In genomic region chr3:182315313-182315712, GRCh38 we compare ENCODE assay signal across 19 cellular contexts.
DNase-seq lines count a peak whose midpoint lies in the region; ATAC-seq lines count a peak whose summit lies in the region.
"Had no signal": no experiment of that assay in that cellular context is flagged by ENCODE, and none has a peak within 500 bp of the region (broad histone marks: within the 10 kb centered on the region; RNA-seq: fewer than 3 reads in every experiment).

No MANE protein-coding gene starts in this region.

- H3K14ac ChIP-seq in neuronal stem cell (ENCODE audit: low read length), result no peak overlapping the region

- peak overlapping the region; percentile 2 for H3K18ac ChIP-seq in neuronal stem cell (ENCODE audit: low read length)

- peak overlapping the region; percentile 47; the same call in 1 of the 2 replicates for H3K27ac ChIP-seq in Karpas-422 (ENCODE audit: low read length)
- H3K27ac ChIP-seq in neuronal stem cell (replicated peaks; ENCODE audit: low read length), result no peak overlapping the region
- H3K27ac ChIP-seq in naive thymus-derived CD4-positive, alpha-beta T cell (ENCODE audit: low read depth, low read length), result no peak overlapping the region

- H3K9me3 Mint-ChIP-seq in naive thymus-derived CD4-positive, alpha-beta T cell, result peaks cover 4 to 45% (median 25%) of the 10 kb centered on the region in 11 donors

- H2BK12ac ChIP-seq in neuronal stem cell (ENCODE audit: low read length), result no peak overlapping the region

- H3K27ac Mint-ChIP-seq in naive thymus-derived CD4-positive, alpha-beta T cell, result no peak overlapping the region
- H3K27ac Mint-ChIP-seq: CD4-positive, CD25-positive, alpha-beta regulatory T cell; CD8-positive, alpha-beta memory T cell; GM23338; IgD-negative memory B cell had no signal

- peak overlapping the region; percentile 18 for H3K23ac ChIP-seq in neuronal stem cell (ENCODE audit: low read depth, low read length, poor library complexity)

- intact Hi-C loops in naive thymus-derived CD4-positive, alpha-beta T cell (cut with micrococcal nuclease), result no loop called here

- H4K8ac ChIP-seq in neuronal stem cell (ENCODE audit: low read depth, low read length), result no peak overlapping the region

- no peaks in the 10 kb centered on the region for H3K79me2 ChIP-seq in Karpas-422 (ENCODE audit: low read length)

- H3K4me2 ChIP-seq in Karpas-422 (ENCODE audit: low read depth, low read length, poor library complexity, severe bottlenecking), result no peak overlapping the region
- H3K4me2 ChIP-seq in neuronal stem cell (ENCODE audit: insufficient read depth, low read length, poor library complexity, severe bottlenecking), result no peak overlapping the region
- H3K4me2 ChIP-seq: GM23338 had no signal

- H2AFZ ChIP-seq in Karpas-422 (ENCODE audit: low read length) (no peak overlapping the region), neuronal stem cell (ENCODE audit: low read length) (peak overlapping the region; percentile 12)
- H2AFZ ChIP-seq: GM23338 had no signal

- H3K9ac ChIP-seq in Karpas-422 (ENCODE audit: low read length) (no peak overlapping the region), neuronal stem cell (ENCODE audit: low read depth, low read length, poor library complexity) (no peak overlapping the region)

- H3K4me1 ChIP-seq in Karpas-422 (ENCODE audit: low read length) (peaks cover 23% of the 10 kb centered on the region), neuronal stem cell (ENCODE audit: control insufficient read depth in 2 of 2, insufficient read depth in 1 of 2, low read depth in 1 of 2, low read length in 2 of 2) (no peaks in the 10 kb centered on the region)
- H3K4me1 ChIP-seq in naive thymus-derived CD4-positive, alpha-beta T cell (ENCODE audit: control insufficient read depth in 2 of 2, insufficient read depth in 2 of 2, low read length in 2 of 2), result no peaks in the 10 kb centered on the region
- H3K4me1 ChIP-seq: BE2C had no signal

- H2BK15ac ChIP-seq in neuronal stem cell (ENCODE audit: low read length), result no peak overlapping the region

- no peak for ATAC-seq in naive thymus-derived CD4-positive, alpha-beta T cell
- ATAC-seq: GM23338, HepG2 had no signal

- peaks cover 14% of the 10 kb centered on the region for H3K9me3 ChIP-seq in Karpas-422 (ENCODE audit: low read length)
- H3K9me3 ChIP-seq in neuronal stem cell (replicated peaks in 1 of 2; ENCODE audit: control insufficient read depth in 2 of 2, insufficient read depth in 1 of 2, low read depth in 1 of 2, low read length in 2 of 2), result peaks cover 4 to 41% of the 10 kb centered on the region in 2 donors
- no peaks in the 10 kb centered on the region for H3K9me3 ChIP-seq in naive thymus-derived CD4-positive, alpha-beta T cell (ENCODE audit: control insufficient read depth in 2 of 3, low read length in 3 of 3)
- H3K9me3 ChIP-seq: BE2C had no signal

- no peak for DNase-seq in Karpas-422
- DNase-seq in islet precursor cell, result peak; percentile 58
- DNase-seq in neuronal stem cell (ENCODE audit: low spot score), result no peak
- DNase-seq in NCI-H2107 treated with DMSO at 0.1 percent for 48 hours (lab: John Stamatoyannopoulos, UW; ENCODE audit: unreplicated experiment), result no peak
- no peak for DNase-seq in stimulated activated CD4-positive, alpha-beta T cell treated with anti-CD3 and anti-CD28 coated beads, Interleukin-4, amount 100 ng/mL, for 24 hours
- no peak for DNase-seq in naive thymus-derived CD4-positive, alpha-beta T cell
- DNase-seq: ACHN; BE2C; C1 segment of cervical spinal cord; CD4-positive, CD25-positive, alpha-beta regulatory T cell; CD8-positive, alpha-beta memory T cell; COR-L47; DMS 273 treated with DMSO at 0.1 percent for 48 hours; DMS53; DND-41; HCEC 1CT had no signal

- no CpG with 5 or more reads among the region's 5 CpGs for WGBS in neuronal stem cell (ENCODE audit: extremely low coverage in 2 of 2, insufficient read length in 2 of 2, insufficient replicate concordance in 1 of 2), 2 donors

- no peak overlapping the region for H3K4ac ChIP-seq in neuronal stem cell (ENCODE audit: low read length)

- H3K9me2 ChIP-seq in Karpas-422 (replicated peaks; ENCODE audit: insufficient read depth, low read length), result no peaks in the 10 kb centered on the region

- no peak overlapping the region for H2BK120ac ChIP-seq in neuronal stem cell (ENCODE audit: low read depth, low read length)

- CTCF ChIA-PET in naive thymus-derived CD4-positive, alpha-beta T cell (lab: Charles Lee), result no interaction called here

- H3K36me3 Mint-ChIP-seq in naive thymus-derived CD4-positive, alpha-beta T cell, result peaks cover 0 to 4% (median 0%) of the 10 kb centered on the region in 5 donors
- H3K36me3 Mint-ChIP-seq: CD4-positive, CD25-positive, alpha-beta regulatory T cell; CD8-positive, alpha-beta memory T cell; IgD-negative memory B cell had no signal

- no peaks in the 10 kb centered on the region for H3K79me1 ChIP-seq in neuronal stem cell (ENCODE audit: low read depth, low read length)

- POLR2A ChIA-PET in naive thymus-derived CD4-positive, alpha-beta T cell (lab: Charles Lee), result no interaction called here

- H3K27me3 ChIP-seq in Karpas-422 (ENCODE audit: low read length) (no peaks in the 10 kb centered on the region), neuronal stem cell (ENCODE audit: control insufficient read depth in 3 of 3, insufficient read depth in 3 of 3, low read depth in 1 of 3, low read length in 3 of 3) (no peaks in the 10 kb centered on the region)
- no peaks in the 10 kb centered on the region for H3K27me3 ChIP-seq in naive thymus-derived CD4-positive, alpha-beta T cell (ENCODE audit: control insufficient read depth in 2 of 2, insufficient read depth in 2 of 2, low read length in 2 of 2)
- H3K27me3 ChIP-seq: BE2C had no signal

- no peaks in the 10 kb centered on the region for H3K4me1 Mint-ChIP-seq in naive thymus-derived CD4-positive, alpha-beta T cell
- H3K4me1 Mint-ChIP-seq: CD4-positive, CD25-positive, alpha-beta regulatory T cell; CD8-positive, alpha-beta memory T cell; GM23338; IgD-negative memory B cell had no signal

- peak overlapping the region; percentile 78 for H2AK5ac ChIP-seq in neuronal stem cell (ENCODE audit: low read depth, low read length)

- H3K27me3 Mint-ChIP-seq in naive thymus-derived CD4-positive, alpha-beta T cell, result no peaks in the 10 kb centered on the region
- H3K27me3 Mint-ChIP-seq: CD4-positive, CD25-positive, alpha-beta regulatory T cell; CD8-positive, alpha-beta memory T cell had no signal

- H4K91ac ChIP-seq in neuronal stem cell (ENCODE audit: low read depth, low read length, poor library complexity), result no peak overlapping the region

- H3K4me3 Mint-ChIP-seq in naive thymus-derived CD4-positive, alpha-beta T cell, result no peak overlapping the region
- H3K4me3 Mint-ChIP-seq: CD4-positive, CD25-positive, alpha-beta regulatory T cell; CD8-positive, alpha-beta memory T cell; GM23338; IgD-negative memory B cell had no signal

- H3K4me3 ChIP-seq in Karpas-422 (ENCODE audit: low read length) (no peak overlapping the region), neuronal stem cell (ENCODE audit: low read length in 2 of 2) (no peak overlapping the region)
- H3K4me3 ChIP-seq in naive thymus-derived CD4-positive, alpha-beta T cell (ENCODE audit: low read length), result no peak overlapping the region
- H3K4me3 ChIP-seq: GM23338 had no signal

- H2BK5ac ChIP-seq in neuronal stem cell (ENCODE audit: low read length), result no peak overlapping the region

- no peaks in the 10 kb centered on the region for H4K20me1 ChIP-seq in Karpas-422 (ENCODE audit: insufficient read depth, low read depth, low read length)

- H3K36me3 ChIP-seq in Karpas-422 (ENCODE audit: insufficient read depth, low read length) (peaks cover 7% of the 10 kb centered on the region; the same call in 1 of the 2 replicates), neuronal stem cell (replicated peaks in 1 of 2; ENCODE audit: control insufficient read depth in 2 of 2, insufficient read depth in 2 of 2, low read length in 2 of 2) (no peaks in the 10 kb centered on the region)
- H3K36me3 ChIP-seq in naive thymus-derived CD4-positive, alpha-beta T cell (ENCODE audit: control insufficient read depth in 2 of 3, insufficient read depth in 3 of 3, low read length in 3 of 3), result no peaks in the 10 kb centered on the region
- H3K36me3 ChIP-seq: BE2C had no signal
